Comparison of ENCODE assay signal across 15 cellular contexts in the genomic region with DNA sequence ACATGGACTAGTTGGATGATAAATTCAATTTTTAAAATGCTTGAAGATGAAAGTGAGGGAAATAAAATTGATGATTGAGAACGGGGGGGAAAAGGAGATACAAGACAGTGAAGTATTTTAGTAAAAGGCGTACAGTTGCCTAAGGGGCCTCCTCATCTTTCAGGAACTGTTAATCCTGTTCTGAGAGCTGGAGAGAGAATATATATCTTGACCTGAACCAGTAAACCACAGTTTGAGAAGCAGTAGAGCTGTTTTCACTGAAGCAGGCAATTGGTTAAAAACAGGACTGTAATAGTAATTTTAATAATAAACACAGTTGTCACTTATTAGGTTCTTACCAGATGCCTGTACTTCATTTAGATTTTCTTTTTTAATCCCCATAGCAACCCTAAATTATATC.
DNase-seq lines count a peak whose midpoint lies in the region; TF ChIP-seq lines count a peak whose summit lies in the region.
"Had no signal": no experiment of that assay in that cellular context is flagged by ENCODE, and none has a peak within 500 bp of the region (broad histone marks: within the 10 kb centered on the region; RNA-seq: fewer than 3 reads in every experiment).

No MANE protein-coding gene starts in this region.

- POLR2A ChIA-PET in MCF 10A (lab: Yijun Ruan, JAX): interaction anchor here (0.6 to 2.4 kb wide), 17 partner anchors 9 to 277 kb away, joined by 3 to 12 read pairs (median 4); no protein-coding TSS in a partner anchor

- peaks cover 68% of the 10 kb centered on the region for H3K36me3 Mint-ChIP-seq in MCF 10A (ENCODE audit: insufficient read depth, unreplicated experiment)
- H3K36me3 Mint-ChIP-seq in activated naive CD8-positive, alpha-beta T cell treated with anti-CD3 and anti-CD28 coated beads for 36 hours: peaks cover 3% of the 10 kb centered on the region
- H3K36me3 Mint-ChIP-seq: CD8-positive, alpha-beta memory T cell had no signal

- peak overlapping the region in 2 of 3 donors; percentile 52 to 58 for H3K9ac ChIP-seq in skeletal muscle tissue (ENCODE audit: low read depth in 1 of 3, low read length in 3 of 3)

- H3K9me2 ChIP-seq in hepatocyte (replicated peaks; ENCODE audit: insufficient read depth): no peaks in the 10 kb centered on the region

- intact Hi-C loops in MCF 10A (cut with micrococcal nuclease): loop anchor here (10.0 kb wide), 1 partner anchor 408 kb away; no protein-coding TSS in a partner anchor

- TF ChIP-seq CTCF in MCF 10A (IDR thresholded peaks at IDR 0.05; ENCODE audit: unreplicated experiment) (no peak), hepatocyte (IDR thresholded peaks at IDR 0.05; ENCODE audit: poor library complexity) (no peak)

- H3K4me1 ChIP-seq in hepatocyte (ENCODE audit: insufficient read depth): peaks cover 23% of the 10 kb centered on the region
- peaks cover 41 to 47% (median 42%) of the 10 kb centered on the region in 3 donors for H3K4me1 ChIP-seq in skeletal muscle tissue (ENCODE audit: control insufficient read depth in 3 of 3, insufficient read depth in 3 of 3, low read length in 3 of 3)
- H3K4me1 ChIP-seq in SJCRH30: 0 out of 2 replicates have a peak, but pooled peaks cover 3% of the 10 kb centered on the region

- H3K4me1 Mint-ChIP-seq in MCF 10A (ENCODE audit: insufficient read depth, unreplicated experiment): peaks cover 9% of the 10 kb centered on the region
- peaks cover 2% of the 10 kb centered on the region for H3K4me1 Mint-ChIP-seq in activated naive CD8-positive, alpha-beta T cell treated with anti-CD3 and anti-CD28 coated beads for 36 hours

- H3K4me3 ChIP-seq in hepatocyte (no peak overlapping the region), skeletal muscle tissue (ENCODE audit: low read length in 3 of 3) (no peak overlapping the region), SJCRH30 (no peak overlapping the region)

- peak overlapping the region; percentile 72 for H3K27ac Mint-ChIP-seq in MCF 10A (ENCODE audit: low read depth, unreplicated experiment)
- no peak overlapping the region for H3K27ac Mint-ChIP-seq in activated naive CD8-positive, alpha-beta T cell treated with anti-CD3 and anti-CD28 coated beads for 36 hours

- peak; percentile 14 for DNase-seq in amniotic epithelial cell (ENCODE audit: low read depth)
- DNase-seq in MCF 10A (ENCODE audit: unreplicated experiment): no peak
- DNase-seq in hepatocyte (ENCODE audit: low spot score): no peak
- DNase-seq in SJCRH30: no peak
- DNase-seq in COLO829 (ENCODE audit: low spot score): no peak
- DNase-seq in activated naive CD8-positive, alpha-beta T cell treated with anti-CD3 and anti-CD28 coated beads for 36 hours: no peak
- DNase-seq: ACHN; C1 segment of cervical spinal cord; CD8-positive, alpha-beta memory T cell; DMS79; GOT3; KBM-7; NCI-H1105 treated with DMSO at 0.1 percent for 48 hours; SHP77 treated with DMSO at 0.1 percent for 48 hours had no signal

- H2AFZ ChIP-seq in hepatocyte: no peak overlapping the region

- H3K27ac ChIP-seq in hepatocyte (no peak overlapping the region), skeletal muscle tissue (ENCODE audit: low read depth, low read length) (peak overlapping the region; percentile 68), SJCRH30 (no peak overlapping the region)

- no peaks in the 10 kb centered on the region for H3K79me2 ChIP-seq in hepatocyte

- H3K4me3 Mint-ChIP-seq in MCF 10A (ENCODE audit: unreplicated experiment): no peak overlapping the region
- no peak overlapping the region for H3K4me3 Mint-ChIP-seq in activated naive CD8-positive, alpha-beta T cell treated with anti-CD3 and anti-CD28 coated beads for 36 hours
- H3K4me3 Mint-ChIP-seq: CD8-positive, alpha-beta memory T cell had no signal

- H4K20me1 ChIP-seq in hepatocyte (ENCODE audit: insufficient read depth, poor library complexity, severe bottlenecking): no peaks in the 10 kb centered on the region

- H3K4me2 ChIP-seq in hepatocyte: peak overlapping the region; percentile 34

- WGBS in hepatocyte (ENCODE audit: low lambda C conversion rate, missing lambda C conversion rate): 53% methylated on average over 2 of the region's 2 CpGs

- H3K9me3 Mint-ChIP-seq in MCF 10A (ENCODE audit: unreplicated experiment): no peaks in the 10 kb centered on the region
- H3K9me3 Mint-ChIP-seq in activated naive CD8-positive, alpha-beta T cell treated with anti-CD3 and anti-CD28 coated beads for 36 hours: no peaks in the 10 kb centered on the region
- H3K9me3 Mint-ChIP-seq: CD8-positive, alpha-beta memory T cell had no signal

- H3K27me3 Mint-ChIP-seq in MCF 10A (ENCODE audit: insufficient read depth, unreplicated experiment): no peaks in the 10 kb centered on the region
- peaks cover 8% of the 10 kb centered on the region for H3K27me3 Mint-ChIP-seq in activated naive CD8-positive, alpha-beta T cell treated with anti-CD3 and anti-CD28 coated beads for 36 hours

- H3K9me3 ChIP-seq in hepatocyte (ENCODE audit: low read depth) (no peaks in the 10 kb centered on the region), skeletal muscle tissue (ENCODE audit: control insufficient read depth in 3 of 3, low read length in 3 of 3) (no peaks in the 10 kb centered on the region), SJCRH30 (replicated peaks) (no peaks in the 10 kb centered on the region)

- H3K27me3 ChIP-seq in hepatocyte (no peaks in the 10 kb centered on the region), skeletal muscle tissue (ENCODE audit: control insufficient read depth in 3 of 3, insufficient read depth in 3 of 3, low read length in 3 of 3) (no peaks in the 10 kb centered on the region), SJCRH30 (no peaks in the 10 kb centered on the region)

- CTCF ChIA-PET in MCF 10A (lab: Yijun Ruan, JAX): interaction anchor here (0.5 to 13.2 kb wide), 3 partner anchors 76 to 187 kb away, joined by 3 to 237 read pairs (median 41); no protein-coding TSS in a partner anchor

- no peaks in the 10 kb centered on the region for H3K36me3 ChIP-seq in hepatocyte (replicated peaks; ENCODE audit: insufficient read depth, low read depth)
- peaks cover 4 to 8% (median 6%) of the 10 kb centered on the region in 3 donors for H3K36me3 ChIP-seq in skeletal muscle tissue (ENCODE audit: control insufficient read depth in 3 of 3, insufficient read depth in 3 of 3, low read length in 3 of 3)
- 0 out of 2 replicates have a peak, but pooled peaks cover 8% of the 10 kb centered on the region for H3K36me3 ChIP-seq in SJCRH30

- BruUV-seq in MCF 10A (replicated peaks; lab: Mats Ljungman, UMichigan): no TSS peak
